Comparison of ENCODE assay signal across 21 cellular contexts in the genomic region with DNA sequence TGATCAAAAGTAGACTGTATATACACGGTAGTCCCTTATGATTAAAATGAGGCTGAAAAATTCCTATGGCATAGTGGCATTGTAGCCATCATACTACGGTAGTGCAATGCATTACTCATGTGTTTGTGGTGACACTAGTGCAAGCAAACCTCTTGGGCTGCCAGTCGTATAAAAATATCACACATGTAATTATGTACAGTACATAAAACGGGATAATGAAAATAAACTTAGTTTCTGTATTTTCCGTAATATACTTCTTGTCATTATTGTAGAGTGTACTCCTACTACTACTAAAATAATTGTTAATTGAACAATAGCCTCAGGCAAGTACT.
"Had no signal": no experiment of that assay in that cellular context is flagged by ENCODE, and none has a peak within 500 bp of the region (broad histone marks: within the 10 kb centered on the region; RNA-seq: fewer than 3 reads in every experiment).

No MANE protein-coding gene starts in this region.

- H3K4me1 ChIP-seq: left lung, psoas muscle, sigmoid colon, spleen, testis, tibial artery, upper lobe of left lung had no signal

- H3K27me3 ChIP-seq: dorsolateral prefrontal cortex, left lung, ovary, sigmoid colon, spleen, testis, tibial artery, upper lobe of left lung had no signal

- H3K4me3 ChIP-seq: dorsolateral prefrontal cortex, left lung, ovary, psoas muscle, sigmoid colon, spleen, testis, tibial artery, upper lobe of left lung had no signal

- ATAC-seq: left lung; naive thymus-derived CD8-positive, alpha-beta T cell; psoas muscle; right cardiac atrium; stimulated activated memory B cell treated with anti-CD40 and anti-IgM and Interleukin-4, amounts not matched to agents 10 μg/mL and 1 μg/mL and 100 μg/mL, for 72 hours; stimulated activated naive CD8-positive, alpha-beta T cell treated with anti-CD3 and anti-CD28 coated beads, Interleukin-15, Interleukin-2, amounts not matched to agents 100 U/mL and 50 U/mL, for 24 hours had no signal

- H3K9me3 ChIP-seq: ovary, psoas muscle, sigmoid colon, testis, tibial artery, upper lobe of left lung had no signal

- DNase-seq: dorsolateral prefrontal cortex; effector CD4-positive, alpha-beta T cell; head of caudate nucleus; kidney; left lung; mesenchymal stem cell; naive thymus-derived CD8-positive, alpha-beta T cell; occipital lobe; ovary; posterior cingulate gyrus; psoas muscle; right cardiac atrium; sigmoid colon; spleen; stimulated activated CD4-positive, alpha-beta T cell treated with anti-CD3 and anti-CD28 coated beads, Interleukin-4, amount 100 ng/mL, for 4 hours; stimulated activated naive CD8-positive, alpha-beta T cell treated with anti-CD3 and anti-CD28 coated beads, Interleukin-15, Interleukin-2, amounts not matched to agents 100 U/mL and 50 U/mL, for 24 hours; substantia nigra; testis; tibial artery; upper lobe of left lung had no signal

- H3K27ac ChIP-seq: dorsolateral prefrontal cortex, left lung, ovary, psoas muscle, sigmoid colon, spleen, testis, tibial artery, upper lobe of left lung had no signal

- H3K36me3 ChIP-seq: left lung, ovary, sigmoid colon, spleen, tibial artery, upper lobe of left lung had no signal
